Comparison of ENCODE assay signal across 8 cellular contexts in the genomic region with DNA sequence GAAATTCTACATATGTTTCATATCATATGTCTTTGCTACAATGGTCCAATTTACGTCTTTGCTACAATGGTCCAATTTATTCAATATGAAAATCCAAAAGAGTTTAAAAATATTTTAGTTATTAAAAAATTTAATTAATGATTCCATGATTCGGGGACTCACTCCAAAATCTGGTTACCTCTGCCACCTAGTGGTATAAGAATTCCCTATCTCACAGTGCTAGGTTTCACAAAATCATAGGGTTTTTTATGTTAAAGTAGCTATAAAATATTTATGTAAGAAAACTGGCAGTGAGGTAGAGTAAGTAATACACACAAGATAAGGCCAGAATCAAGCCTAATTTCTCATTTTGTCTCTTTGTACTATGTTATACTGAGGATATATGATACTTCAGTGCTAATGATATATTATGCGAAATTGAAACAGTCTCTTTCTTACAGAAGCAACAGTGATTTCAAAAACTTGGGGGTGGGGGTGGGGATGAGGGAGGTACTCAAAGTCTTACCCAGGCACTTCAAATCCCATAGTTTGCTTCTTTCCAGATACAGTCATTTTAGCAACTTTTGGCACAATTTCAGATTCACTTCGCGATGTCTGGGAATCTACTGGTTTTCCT. TPM values are rescaled to one million over a fixed set of nuclear protein-coding genes. Genes with fewer than 3 reads are reported as not detected.
DNase-seq lines count a peak whose midpoint lies in the region; ATAC-seq and TF ChIP-seq lines count a peak whose summit lies in the region.

No MANE protein-coding gene starts in this region.

- ATAC-seq in activated B cell treated with CpG ODN at 0.5 μM for 24 hours (ENCODE audit: low read depth) (peak; percentile 37), left lung (no peak), GM21786 (IDR thresholded peaks at IDR 0.05; ENCODE audit: unreplicated experiment) (no peak)

- POLR2A ChIA-PET in activated B cell treated with CpG ODN at 0.5 μM for 24 hours (lab: Charles Lee), result interaction anchor here (0.6 to 0.7 kb wide), 2 partner anchors 230 to 560 kb away, joined by 3 to 6 read pairs; no protein-coding TSS in a partner anchor

- H3K4me3 ChIP-seq in GM23248, result no peak overlapping the region
- H3K4me3 ChIP-seq in left lung, result no peak overlapping the region
- H3K4me3 ChIP-seq in WERI-Rb-1 (ENCODE audit: low read depth, low read length), result no peak overlapping the region

- no peak overlapping the region for H3K27ac Mint-ChIP-seq in activated B cell treated with CpG ODN at 0.5 μM for 24 hours

- H3K27me3 ChIP-seq in GM23248 (replicated peaks; ENCODE audit: insufficient read depth), result no peaks in the 10 kb centered on the region
- H3K27me3 ChIP-seq in left lung, result no peaks in the 10 kb centered on the region
- H3K27me3 ChIP-seq in WERI-Rb-1 (ENCODE audit: insufficient read depth, low read depth, severe bottlenecking), result no peaks in the 10 kb centered on the region

- H3K4me1 ChIP-seq in GM23248 (ENCODE audit: insufficient read depth) (no peaks in the 10 kb centered on the region; the same call in 1 of the 2 replicates), left lung (no peaks in the 10 kb centered on the region)

- H3K27me3 Mint-ChIP-seq in activated B cell treated with CpG ODN at 0.5 μM for 24 hours, result no peaks in the 10 kb centered on the region

- H3K27ac ChIP-seq in GM23248, result no peak overlapping the region
- no peak overlapping the region for H3K27ac ChIP-seq in left lung
- no peak overlapping the region for H3K27ac ChIP-seq in WERI-Rb-1

- no peak overlapping the region for H3K4me3 Mint-ChIP-seq in activated B cell treated with CpG ODN at 0.5 μM for 24 hours

- H3K9me3 Mint-ChIP-seq in activated B cell treated with CpG ODN at 0.5 μM for 24 hours, result no peaks in the 10 kb centered on the region

- H3K4me2 ChIP-seq in GM23248 (ENCODE audit: unreplicated experiment), result no peak overlapping the region

- H3K9me3 ChIP-seq in GM23248 (ENCODE audit: low read depth) (no peaks in the 10 kb centered on the region), left lung (no peaks in the 10 kb centered on the region), WERI-Rb-1 (ENCODE audit: severe bottlenecking) (no peaks in the 10 kb centered on the region)

- H3K9ac ChIP-seq in GM23248, result no peak overlapping the region

- in situ Hi-C loops in GM23248 (cut with MboI), result no loop called here

- H3K79me2 ChIP-seq in GM23248 (ENCODE audit: insufficient read depth), result no peaks in the 10 kb centered on the region

- no peak overlapping the region for H2AFZ ChIP-seq in GM23248

- CTCF ChIA-PET in activated B cell treated with CpG ODN at 0.5 μM for 24 hours (lab: Charles Lee), result no interaction called here

- no peaks in the 10 kb centered on the region for H4K20me1 ChIP-seq in GM23248 (ENCODE audit: insufficient read depth)

- WGBS in GM23248 (ENCODE audit: low coverage in 1 of 2, low lambda C conversion rate in 2 of 2, missing lambda C conversion rate in 2 of 2), 2 experiments, result 77 to 80% methylated on average over 5 of the region's 5 CpGs

- H3K36me3 ChIP-seq in GM23248 (ENCODE audit: low read depth) (no peaks in the 10 kb centered on the region), left lung (peaks cover 0 to 11% of the 10 kb centered on the region in 2 donors), WERI-Rb-1 (no peaks in the 10 kb centered on the region; the same call in 1 of the 2 replicates)

- H3K36me3 Mint-ChIP-seq in activated B cell treated with CpG ODN at 0.5 μM for 24 hours (ENCODE audit: low read depth), result peaks cover 22% of the 10 kb centered on the region

- peaks cover 7% of the 10 kb centered on the region for H3K4me1 Mint-ChIP-seq in activated B cell treated with CpG ODN at 0.5 μM for 24 hours

- no peaks in the 10 kb centered on the region for H3F3A ChIP-seq in GM23248 (ENCODE audit: insufficient read depth)

- H3K9me2 ChIP-seq in GM23248 (ENCODE audit: insufficient read depth), result no peaks in the 10 kb centered on the region

- intact Hi-C loops in activated B cell treated with CpG ODN at 0.5 μM for 24 hours (cut with micrococcal nuclease), result loop anchor here (1.0 to 5.0 kb wide), 4 partner anchors 16 to 846 kb away; no protein-coding TSS in a partner anchor
- intact Hi-C loops in left lung (cut with DNase I), result no loop called here

- TF ChIP-seq CTCF in activated B cell treated with CpG ODN at 0.5 μM for 24 hours (IDR thresholded peaks at IDR 0.05) (no peak), left lung (IDR thresholded peaks at IDR 0.05) (peak; percentile 40 to 52), WERI-Rb-1 (IDR thresholded peaks at IDR 0.05; ENCODE audit: low read depth, low read length) (no peak)

- DNase-seq in AML-193 (lab: John Stamatoyannopoulos, UW), result peak; percentile 37 to 49
- DNase-seq in GM23248, result peak; percentile 61
- DNase-seq in activated B cell treated with CpG ODN at 0.5 μM for 24 hours, result no peak
- no peak for DNase-seq in left lung
- no peak for DNase-seq in COR-L47 (lab: John Stamatoyannopoulos, UW)
- no peak for DNase-seq in ecto neural progenitor cell (ENCODE audit: low spot score)
- no peak for DNase-seq in WERI-Rb-1

RNA-seq across cellular contexts. Expression of a gene that starts 52.3 kb away (rescaled TPM):
- 83.1 and 124 TPM in 2 replicates for total RNA-seq in GM23248 (2014; rRNA removed; shearing (Covaris generic))
- 83.9 and 85.0 TPM in 2 replicates for polyA plus RNA-seq in GM23248 (2016; fragmentation: Nextera tagmentation; extraction: Ambion mirVana)
- total RNA-seq in activated B cell treated with CpG ODN at 0.5 μM for 24 hours (60.2 and 67.5 TPM in 2 replicates), left lung (10 to 100 TPM; 55.1 to 61.2 TPM)

RNA-seq across cellular contexts. Expression of a gene that starts 52.4 kb away (rescaled TPM):
- total RNA-seq in GM23248 (2014; rRNA removed; shearing (Covaris generic)), result not detected in 2 replicates
- not detected in 2 replicates for polyA plus RNA-seq in GM23248 (2016; fragmentation: Nextera tagmentation; extraction: Ambion mirVana)
- total RNA-seq in activated B cell treated with CpG ODN at 0.5 μM for 24 hours (0.20 and 0.53 TPM in 2 replicates), left lung (under 1 TPM; 0.99 TPM)

Comparison
In these comparisons a context has a peak if more than half of its experiments do, and no peak if none do; other contexts are left out.
1. DNase-seq: peak in AML-193 (2 of 2) and GM23248 (single experiment); none in activated B cell treated with CpG ODN at 0.5 μM for 24 hours (single experiment), left lung (0 of 2), COR-L47 (single experiment), ecto neural progenitor cell (single experiment) and WERI-Rb-1 (single experiment).
2. CTCF ChIP-seq: peak in left lung (2 of 2); none in activated B cell treated with CpG ODN at 0.5 μM for 24 hours (single experiment) and WERI-Rb-1 (single experiment).